Comparison of ENCODE assay signal across 17 cellular contexts in genomic region chr6:22413681-22414305, GRCh38.
DNase-seq lines count a peak whose midpoint lies in the region; ATAC-seq and TF ChIP-seq lines count a peak whose summit lies in the region.
"Had no signal": no experiment of that assay in that cellular context is flagged by ENCODE, and none has a peak within 500 bp of the region (broad histone marks: within the 10 kb centered on the region; RNA-seq: fewer than 3 reads in every experiment).

No MANE protein-coding gene starts in this region.

- H3K4me3 ChIP-seq in cardiac muscle cell (no peak overlapping the region), astrocyte of the cerebellum (ENCODE audit: low read depth, low read length) (no peak overlapping the region)
- H3K4me3 ChIP-seq: ovary, upper lobe of left lung had no signal

- no peaks in the 10 kb centered on the region for H3K4me1 ChIP-seq in cardiac muscle cell (ENCODE audit: low read depth)
- H3K4me1 ChIP-seq: upper lobe of left lung had no signal

- in situ Hi-C loops in astrocyte of the cerebellum (cut with HindIII; ENCODE audit: low sequenced_read_pairs): loop anchor here (5.0 kb wide), 1 partner anchor 94 kb away; no protein-coding TSS in a partner anchor

- no peak for ATAC-seq in Right ventricle myocardium inferior
- no peak for ATAC-seq in stimulated activated naive CD8-positive, alpha-beta T cell treated with anti-CD3 and anti-CD28 coated beads, Interleukin-15, amount 100 ng/mL, for 72 hours

- DNase-seq in cardiac muscle cell (ENCODE audit: low read depth in 1 of 2, low spot score in 1 of 2): peak in 1 of 2 donors; percentile 33
- DNase-seq in Right ventricle myocardium inferior (ENCODE audit: missing footprints): no peak
- peak; percentile 24 for DNase-seq in astrocyte of the cerebellum (ENCODE audit: low read depth)
- DNase-seq in foreskin melanocyte: peak; percentile 35
- DNase-seq in type B pancreatic cell (ENCODE audit: extremely low spot score, unreplicated experiment): no peak
- no peak for DNase-seq in NCI-H526 treated with DMSO at 0.1 percent for 48 hours (lab: John Stamatoyannopoulos, UW)
- no peak for DNase-seq in NCI-H2029 treated with DMSO at 0.1 percent for 48 hours (lab: John Stamatoyannopoulos, UW)
- DNase-seq in stimulated activated naive CD8-positive, alpha-beta T cell treated with anti-CD3 and anti-CD28 coated beads, Interleukin-15, amount 100 ng/mL, for 72 hours: no peak
- DNase-seq: 8988T; activated CD4-positive, CD25-positive, alpha-beta regulatory T cell treated with anti-CD3 and anti-CD28 coated beads, Interleukin-2, amount 50 U/mL, for 72 hours; activated naive CD4-positive, alpha-beta T cell treated with anti-CD3 and anti-CD28 coated beads for 36 hours; MM.1S; NCI-H2081 treated with DMSO at 0.1 percent for 48 hours; ovary; T-helper 2 cell; upper lobe of left lung had no signal

- H3K27ac Mint-ChIP-seq in type B pancreatic cell: no peak overlapping the region
- H3K27ac Mint-ChIP-seq in stimulated activated naive CD8-positive, alpha-beta T cell treated with anti-CD3 and anti-CD28 coated beads, Interleukin-15, amount 100 ng/mL, for 72 hours: peak overlapping the region in 1 of 2 donors; percentile 54
- H3K27ac Mint-ChIP-seq: activated naive CD4-positive, alpha-beta T cell treated with anti-CD3 and anti-CD28 coated beads for 36 hours had no signal

- intact Hi-C loops in Right ventricle myocardium inferior (cut with DNase I): no loop called here

- peaks cover 3% of the 10 kb centered on the region for H3K9me3 Mint-ChIP-seq in type B pancreatic cell
- H3K9me3 Mint-ChIP-seq in stimulated activated naive CD8-positive, alpha-beta T cell treated with anti-CD3 and anti-CD28 coated beads, Interleukin-15, amount 100 ng/mL, for 72 hours: peaks cover 3 to 4% of the 10 kb centered on the region in 2 donors

- no peaks in the 10 kb centered on the region for H3K4me1 Mint-ChIP-seq in type B pancreatic cell (ENCODE audit: unreplicated experiment)
- no peaks in the 10 kb centered on the region for H3K4me1 Mint-ChIP-seq in stimulated activated naive CD8-positive, alpha-beta T cell treated with anti-CD3 and anti-CD28 coated beads, Interleukin-15, amount 100 ng/mL, for 72 hours

- H3K4me3 Mint-ChIP-seq in type B pancreatic cell: no peak overlapping the region
- H3K4me3 Mint-ChIP-seq in stimulated activated naive CD8-positive, alpha-beta T cell treated with anti-CD3 and anti-CD28 coated beads, Interleukin-15, amount 100 ng/mL, for 72 hours: no peak overlapping the region
- H3K4me3 Mint-ChIP-seq: activated naive CD4-positive, alpha-beta T cell treated with anti-CD3 and anti-CD28 coated beads for 36 hours had no signal

- H3K9me3 ChIP-seq in cardiac muscle cell (ENCODE audit: low read depth): no peaks in the 10 kb centered on the region
- H3K9me3 ChIP-seq: ovary had no signal

- no peaks in the 10 kb centered on the region for H3K27me3 ChIP-seq in cardiac muscle cell
- H3K27me3 ChIP-seq: ovary, upper lobe of left lung had no signal

- H3K27ac ChIP-seq in cardiac muscle cell: no peak overlapping the region
- H3K27ac ChIP-seq: ovary, RWPE1, upper lobe of left lung had no signal

- no peaks in the 10 kb centered on the region for H3K36me3 ChIP-seq in cardiac muscle cell
- H3K36me3 ChIP-seq: ovary, upper lobe of left lung had no signal

- H3K27me3 Mint-ChIP-seq in type B pancreatic cell: no peaks in the 10 kb centered on the region
- H3K27me3 Mint-ChIP-seq in stimulated activated naive CD8-positive, alpha-beta T cell treated with anti-CD3 and anti-CD28 coated beads, Interleukin-15, amount 100 ng/mL, for 72 hours: no peaks in the 10 kb centered on the region

- H3K36me3 Mint-ChIP-seq in type B pancreatic cell: peaks cover 2% of the 10 kb centered on the region

- TF ChIP-seq CTCF in cardiac muscle cell (IDR thresholded peaks at IDR 0.05; ENCODE audit: low read depth, low read length): peak; percentile 13
- TF ChIP-seq CTCF in astrocyte of the cerebellum (IDR thresholded peaks at IDR 0.05; ENCODE audit: low read depth, low read length, missing control alignments): peak; percentile 38
- peak; percentile 35 for TF ChIP-seq CTCF in type B pancreatic cell (conservative IDR thresholded peaks at IDR 0.05)

Comparison
In these comparisons a context has a peak if more than half of its experiments do, and no peak if none do; other contexts are left out.
1. DNase-seq: peak in astrocyte of the cerebellum (single experiment) and foreskin melanocyte (single experiment); none in Right ventricle myocardium inferior (single experiment), type B pancreatic cell (single experiment), NCI-H526 treated with DMSO at 0.1 percent for 48 hours (single experiment), NCI-H2029 treated with DMSO at 0.1 percent for 48 hours (single experiment) and stimulated activated naive CD8-positive, alpha-beta T cell treated with anti-CD3 and anti-CD28 coated beads, Interleukin-15, amount 100 ng/mL, for 72 hours (0 of 2).
2. Peak in every context shown above with its lines, with median percentiles within 50 percentile points of each other: CTCF ChIP-seq.